Comparison of ENCODE assay signal across 8 cellular contexts in the genomic region with DNA sequence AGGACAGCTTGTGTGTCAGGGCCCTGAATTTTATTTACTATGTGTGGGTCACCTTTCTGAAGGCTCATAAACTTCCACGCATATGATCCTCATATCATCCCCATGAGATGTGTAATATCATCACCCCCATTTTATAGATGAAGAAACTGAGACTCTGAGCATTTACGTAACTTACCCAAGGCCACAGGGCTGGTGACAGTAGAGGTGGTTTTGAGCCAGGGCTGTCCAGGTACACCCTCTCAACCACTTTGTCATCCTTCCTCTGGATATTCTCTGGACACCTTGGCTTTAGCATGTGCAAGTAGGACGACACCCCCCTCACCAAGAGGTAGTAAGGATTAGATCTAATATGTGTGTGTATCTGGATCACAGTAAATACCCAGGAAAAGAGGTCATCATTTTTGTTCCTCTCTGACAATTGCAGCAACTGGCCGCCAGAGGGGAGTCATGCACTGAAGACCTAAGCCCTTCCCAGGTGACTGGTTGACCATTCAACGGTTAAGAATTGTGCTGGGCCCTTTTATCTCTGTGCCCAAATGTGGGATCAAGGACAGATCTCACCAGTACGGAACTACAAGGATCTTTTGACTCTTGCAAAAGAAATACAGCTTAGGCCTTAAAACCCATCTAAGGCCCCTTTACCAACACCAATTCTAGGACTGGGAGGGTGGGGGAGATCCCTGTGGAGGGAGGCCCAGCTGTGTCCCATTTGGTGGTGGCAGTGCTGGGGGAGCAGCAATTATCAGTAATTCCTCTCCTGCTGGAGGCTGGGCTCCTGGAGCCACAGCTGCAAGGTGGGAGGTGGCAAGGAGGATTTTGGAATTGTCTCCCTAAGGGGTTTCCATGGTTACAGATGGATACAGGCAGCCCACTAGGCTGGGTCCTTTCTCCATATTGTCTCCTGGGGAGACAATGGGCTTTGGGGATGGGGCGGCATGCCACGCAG. TPM values are rescaled to one million over a fixed set of nuclear protein-coding genes. Genes with fewer than 3 reads are reported as not detected.
DNase-seq lines count a peak whose midpoint lies in the region; ATAC-seq and TF ChIP-seq lines count a peak whose summit lies in the region.

No MANE protein-coding gene starts in this region.

- intact Hi-C loops in left ventricle myocardium superior (cut with micrococcal nuclease) (loop anchor here (1.0 to 5.0 kb wide), 2 partner anchors 93 to 203 kb away; no protein-coding TSS in a partner anchor), sciatic nerve (cut with DNase I) (loop anchor here (2.0 kb wide), 1 partner anchor 94 kb away; no protein-coding TSS in a partner anchor)

- DNase-seq in GM10248 (ENCODE audit: extremely low spot score) (peak; percentile 71), NCI-H128 (lab: John Stamatoyannopoulos, UW; ENCODE audit: unreplicated experiment) (peak; percentile 73), T-helper 1 cell (peak; percentile 30 to 67 (median 54)), amygdala (lab: John Stamatoyannopoulos, UW) (peak in 43 of 56 donors; percentile 5 to 79 (median 47)), left ventricle myocardium superior (peak; percentile 80), sciatic nerve (ENCODE audit: low spot score) (peak; percentile 87)

- TF ChIP-seq CTCF in GM10248 (IDR thresholded peaks at IDR 0.05; ENCODE audit: control extremely low read depth, extremely low read depth, low read depth, missing control alignments) = peak; percentile 81

- POLR2A ChIA-PET in GM10248 (lab: Yijun Ruan, JAX) = interaction anchor here (1.1 kb wide), 1 partner anchor 92 kb away, joined by 7 read pairs; no protein-coding TSS in a partner anchor

- ATAC-seq in left ventricle myocardium superior = peak; percentile 70
- peak; percentile 77 for ATAC-seq in sciatic nerve
- no peak for ATAC-seq in HG02623 (IDR thresholded peaks at IDR 0.05; ENCODE audit: unreplicated experiment)
- ATAC-seq in HG03565 (IDR thresholded peaks at IDR 0.05; ENCODE audit: unreplicated experiment) = no peak

- CTCF ChIA-PET in GM10248 (lab: Yijun Ruan, JAX) = interaction anchor here (0.7 to 24.9 kb wide), 31 partner anchors 9 to 200 kb away, joined by 3 to 858 read pairs (median 5); a partner anchor contains a TSS

RNA-seq across cellular contexts. Expression of a gene that starts 13.7 kb away (rescaled TPM):
- total RNA-seq in left ventricle myocardium superior = 0.35 TPM
- total RNA-seq in sciatic nerve = 2.1 TPM

RNA-seq across cellular contexts. Expression of a gene that starts 14.6 kb away (rescaled TPM):
- total RNA-seq in left ventricle myocardium superior (82.4 TPM), sciatic nerve (289 TPM)

Comparison
In these comparisons a context has a peak if more than half of its experiments do, and no peak if none do; other contexts are left out.
1. ATAC-seq: peak in left ventricle myocardium superior (single experiment) and sciatic nerve (single experiment); none in HG02623 (single experiment) and HG03565 (single experiment).
2. Peak in every context shown above with its lines, with median percentiles within 50 percentile points of each other: DNase-seq.